ENCODE assay signal across 8 cellular contexts in genomic region chr10:13987472-13987871, GRCh38.
DNase-seq lines count a peak whose midpoint lies in the region; ATAC-seq, FAIRE-seq and TF ChIP-seq lines count a peak whose summit lies in the region.

No MANE protein-coding gene starts in this region.

- H3K4me3 ChIP-seq in astrocyte of the cerebellum (ENCODE audit: low read depth, low read length) (no peak overlapping the region), lower leg skin (ENCODE audit: low read depth, poor library complexity, severe bottlenecking) (no peak overlapping the region)

- no peak for TF ChIP-seq POLR2A in lower leg skin (IDR thresholded peaks at IDR 0.05)

- FAIRE-seq in frontal cortex (lab: Jason Lieb, UNC): no peak

- WGBS in lower leg skin, 2 donors: 41 to 47% methylated on average over 9 of the region's 9 CpGs

- in situ Hi-C loops in Caki2 (cut with HindIII; ENCODE audit: low pct_unique_long_range_greater_than_20kb, low sequenced_read_pairs) (no loop called here), astrocyte of the cerebellum (cut with HindIII; ENCODE audit: low sequenced_read_pairs) (no loop called here)

- intact Hi-C loops in lower leg skin (cut with DNase I; ENCODE audit: low total_unique reads): no loop called here

- DNase-seq in Caki2 (ENCODE audit: low read depth): peak; percentile 60
- peak; percentile 88 for DNase-seq in astrocyte of the cerebellum (ENCODE audit: low read depth)
- DNase-seq in lung microvascular endothelial cell (ENCODE audit: low read depth in 2 of 2): peak; percentile 73 to 83
- DNase-seq in middle frontal gyrus (ENCODE audit: extremely low spot score, low spot score): no peak
- no peak for DNase-seq in frontal cortex (ENCODE audit: low spot score in 2 of 2)
- DNase-seq in lower leg skin (ENCODE audit: low spot score in 2 of 2): no peak

- ATAC-seq in HG03378 (IDR thresholded peaks at IDR 0.05; ENCODE audit: unreplicated experiment) (peak; percentile 55), GM21576 (IDR thresholded peaks at IDR 0.05; ENCODE audit: unreplicated experiment) (no peak)

- TF ChIP-seq CTCF in astrocyte of the cerebellum (IDR thresholded peaks at IDR 0.05; ENCODE audit: low read depth, low read length, missing control alignments): no peak
- TF ChIP-seq CTCF in lower leg skin (IDR thresholded peaks at IDR 0.05): no peak

Comparison
In these comparisons a context has a peak if more than half of its experiments do, and no peak if none do; other contexts are left out.
1. DNase-seq: peak in Caki2 (single experiment), astrocyte of the cerebellum (single experiment) and lung microvascular endothelial cell (2 of 2); none in middle frontal gyrus (single experiment), frontal cortex (0 of 2) and lower leg skin (0 of 2).